In the genomic region with DNA sequence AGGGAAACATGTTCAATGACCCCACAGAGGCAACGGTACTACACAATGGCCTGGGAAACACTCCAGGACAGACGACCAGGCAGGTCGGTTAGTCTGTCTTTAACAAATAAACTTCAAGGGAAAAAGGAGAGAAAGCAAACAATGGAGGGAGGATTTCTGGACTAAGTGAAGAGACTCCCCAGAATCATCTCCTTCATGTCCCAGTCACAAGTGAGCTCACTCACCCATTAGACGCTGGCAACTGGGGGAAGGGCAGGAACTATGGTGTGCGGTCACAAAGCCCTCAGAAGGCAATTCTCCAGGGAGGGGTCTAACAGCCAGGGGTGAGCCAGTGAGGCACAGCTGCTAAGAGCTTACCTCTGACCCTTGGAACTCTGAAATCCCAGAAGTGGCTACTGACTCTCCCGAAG, we compare ENCODE assay signal across 10 cellular contexts. TPM values are rescaled to one million over a fixed set of nuclear protein-coding genes. Genes with fewer than 3 reads are reported as not detected.
A peak's percentile ranks its signal among the peaks of the same experiment; 100 is the strongest.
DNase-seq lines count a peak whose midpoint lies in the region; ATAC-seq, FAIRE-seq and TF ChIP-seq lines count a peak whose summit lies in the region.
"Had no signal": no experiment of that assay in that cellular context is flagged by ENCODE, and none has a peak within 500 bp of the region (broad histone marks: within the 10 kb centered on the region; RNA-seq: fewer than 3 reads in every experiment).

No MANE protein-coding gene starts in this region.

- peak overlapping the region; percentile 61 for H3K27ac ChIP-seq in GM12878 (ENCODE audit: control insufficient read depth, insufficient read depth)
- H3K27ac ChIP-seq in ascending aorta, result no peak overlapping the region

- ATAC-seq in HG02642 (IDR thresholded peaks at IDR 0.05; ENCODE audit: poor library complexity, unreplicated experiment) (peak; percentile 48), GM12878 (peak; percentile 89), esophagus mucosa (no peak)
- ATAC-seq in naive thymus-derived CD8-positive, alpha-beta T cell, result no peak
- ATAC-seq: stimulated activated effector memory CD8-positive, alpha-beta T cell treated with anti-CD3 and anti-CD28 coated beads, Interleukin-12 subunit alpha, Interleukin-12 subunit beta, amount 100 ng/mL, for 72 hours had no signal

- H3K4me3 ChIP-seq in GM12865 (ENCODE audit: low read depth, low read length) (no peak overlapping the region), GM12878 (0 out of 2 replicates have a peak overlapping the region, but pooled peaks have one; percentile 12), ascending aorta (no peak overlapping the region)

- no peak for TF ChIP-seq CTCF in GM12865 (IDR thresholded peaks at IDR 0.05; ENCODE audit: insufficient read depth, low read depth, low read length, missing control alignments)
- no peak for TF ChIP-seq CTCF in GM12878 (IDR thresholded peaks at IDR 0.05 in 2 of 3, conservative IDR thresholded peaks at IDR 0.05 in 1 of 3; ENCODE audit: control insufficient read depth in 2 of 3, extremely low read depth in 1 of 3, insufficient read depth in 1 of 3, low read depth in 3 of 3, low read length in 3 of 3)
- no peak for TF ChIP-seq CTCF in ascending aorta (IDR thresholded peaks at IDR 0.05)

- peak; percentile 72 for DNase-seq in GM12865 (ENCODE audit: low read depth)
- peak; percentile 71 for DNase-seq in GM12878 (ENCODE audit: low read depth, low spot score)
- DNase-seq in naive thymus-derived CD8-positive, alpha-beta T cell, result peak in 1 of 10 donors; percentile 23
- DNase-seq in OCI-M2 (lab: John Stamatoyannopoulos, UW; ENCODE audit: unreplicated experiment), result no peak
- no peak for DNase-seq in SKM-1 treated with dmso at 0.1 percent for 144 hours (lab: John Stamatoyannopoulos, UW; ENCODE audit: unreplicated experiment)
- no peak for DNase-seq in ascending aorta (ENCODE audit: low spot score in 2 of 2)
- DNase-seq: SIG-M5 had no signal

- TF ChIP-seq RAD21 in GM12878 (IDR thresholded peaks at IDR 0.05; ENCODE audit: insufficient read depth, low read depth, low read length), result no peak

- no peaks in the 10 kb centered on the region for H3K9me3 ChIP-seq in GM12878 (replicated peaks; ENCODE audit: control insufficient read depth, insufficient read depth, low read length)
- H3K9me3 ChIP-seq in ascending aorta, result no peaks in the 10 kb centered on the region

- TF ChIP-seq EP300 in GM12878 (IDR thresholded peaks at IDR 0.05; ENCODE audit: borderline replicate concordance in 1 of 2, control insufficient read depth in 1 of 2, low read depth in 2 of 2, low read length in 2 of 2), result no peak

- H2AFZ ChIP-seq in GM12878 (ENCODE audit: control insufficient read depth, low read depth, low read length), result no peak overlapping the region

- in situ Hi-C loops in GM12878 (cut with MboI), result no loop called here

- H3K36me3 ChIP-seq in GM12878 (ENCODE audit: control insufficient read depth in 2 of 2, insufficient read depth in 2 of 2, low read length in 1 of 2) (peaks cover 11 to 22% of the 10 kb centered on the region in 2 experiments), ascending aorta (peaks cover 0 to 18% of the 10 kb centered on the region in 2 donors)

- H3K4me1 ChIP-seq in GM12878 (ENCODE audit: control insufficient read depth, insufficient read depth, low read length) (peaks cover 44% of the 10 kb centered on the region), ascending aorta (peaks cover 0 to 6% of the 10 kb centered on the region in 2 donors)

- under 1% methylated on average over 6 of the region's 6 CpGs for WGBS in GM12878 (ENCODE audit: insufficient coverage, insufficient replicate concordance, low lambda C conversion rate, missing lambda C conversion rate)

- no peak for FAIRE-seq in GM12878 (lab: Jason Lieb, UNC)

- POLR2A ChIA-PET in GM12878 (lab: Charles Lee), result interaction anchor here (0.9 to 1.0 kb wide), 2 partner anchors 27 to 55 kb away, joined by 4 to 5 read pairs; no protein-coding TSS in a partner anchor
- POLR2A ChIA-PET in naive thymus-derived CD8-positive, alpha-beta T cell (lab: Charles Lee), result no interaction called here

- CTCF ChIA-PET in GM12878 (lab: Yijun Ruan, JAX), result interaction anchor here (0.7 to 1.3 kb wide), 2 partner anchors 27 to 54 kb away, joined by 3 to 5 read pairs; no protein-coding TSS in a partner anchor

- intact Hi-C loops in GM12878 (cut with micrococcal nuclease; ENCODE audit: unreplicated experiment) (no loop called here), ascending aorta (cut with DNase I) (no loop called here)

- H3K27ac Mint-ChIP-seq in naive thymus-derived CD8-positive, alpha-beta T cell, result peak overlapping the region in 9 of 10 donors; percentile 21 to 80 (median 75)

- H3K27me3 ChIP-seq in GM12878 (replicated peaks in 1 of 2; ENCODE audit: control insufficient read depth in 2 of 2, insufficient read depth in 2 of 2, low read length in 1 of 2) (no peaks in the 10 kb centered on the region), ascending aorta (no peaks in the 10 kb centered on the region)

- H3K9ac ChIP-seq in GM12878 (ENCODE audit: control insufficient read depth, insufficient read depth, low read length), result no peak overlapping the region

- BruUV-seq in GM12878 (replicated peaks; lab: Mats Ljungman, UMichigan), result no TSS peak

- peaks cover 17 to 43% (median 34%) of the 10 kb centered on the region in 4 donors for H3K4me1 Mint-ChIP-seq in naive thymus-derived CD8-positive, alpha-beta T cell

- SMC1A ChIA-PET in GM12878 (lab: Charles Lee; ENCODE audit: uncharacterized antibody, unreplicated experiment), result interaction anchor here (0.8 to 2.0 kb wide), 5 partner anchors 9 to 54 kb away, joined by 4 to 10 read pairs (median 6); no protein-coding TSS in a partner anchor

- no peak for TF ChIP-seq POLR2A in GM12878 (IDR thresholded peaks at IDR 0.05; ENCODE audit: low read depth, low read length)

- H3K36me3 Mint-ChIP-seq in naive thymus-derived CD8-positive, alpha-beta T cell, result peaks cover 0 to 83% (median 0%) of the 10 kb centered on the region in 3 donors

- peaks cover 70% of the 10 kb centered on the region for H3K79me2 ChIP-seq in GM12878 (ENCODE audit: control insufficient read depth, insufficient read depth, low read length)

- no peaks in the 10 kb centered on the region for H4K20me1 ChIP-seq in GM12878 (ENCODE audit: control insufficient read depth, insufficient read depth)

- no peaks in the 10 kb centered on the region for H3K27me3 Mint-ChIP-seq in naive thymus-derived CD8-positive, alpha-beta T cell

- H3K4me3 Mint-ChIP-seq in naive thymus-derived CD8-positive, alpha-beta T cell, result peak overlapping the region in 3 of 10 donors; percentile 1 to 24 (median 20)
- H3K4me3 Mint-ChIP-seq: stimulated activated effector memory CD8-positive, alpha-beta T cell treated with anti-CD3 and anti-CD28 coated beads, Interleukin-12 subunit alpha, Interleukin-12 subunit beta, amount 100 ng/mL, for 72 hours had no signal

- H3K9me3 Mint-ChIP-seq in naive thymus-derived CD8-positive, alpha-beta T cell, result no peaks in the 10 kb centered on the region
- H3K9me3 Mint-ChIP-seq: stimulated activated effector memory CD8-positive, alpha-beta T cell treated with anti-CD3 and anti-CD28 coated beads, Interleukin-12 subunit alpha, Interleukin-12 subunit beta, amount 100 ng/mL, for 72 hours had no signal

- peak overlapping the region; percentile 59 for H3K4me2 ChIP-seq in GM12878 (ENCODE audit: control insufficient read depth, insufficient read depth)

- RAD21 ChIA-PET in GM12878 (lab: Charles Lee; ENCODE audit: unreplicated experiment), result interaction anchor here (1.1 kb wide), 1 partner anchor 8 kb away, joined by 3 read pairs; no protein-coding TSS in a partner anchor

TF ChIP-seq in GM12878, 131 proteins besides CTCF, POLR2A, EP300 and RAD21 (continues in another document):
- no peak for TF ChIP-seq POLR2AphosphoS5 (IDR thresholded peaks at IDR 0.05; ENCODE audit: low read length)

RNA-seq across cellular contexts. Expression of gene NADK, which starts 55.7 kb away (rescaled TPM):
- total RNA-seq in GM12878 (2013; cell fraction: nucleolus; rRNA removed), result 113 and 124 TPM in 2 replicates
- total RNA-seq in GM12878 (2014; rRNA removed), result 46.5 and 49.1 TPM in 2 replicates
- total RNA-seq in GM12878 (2014; rRNA removed; fragmentation: Illumina TruSeq; extraction: Trizol), result 27.0 and 30.2 TPM in 2 replicates
- 78.7 and 93.2 TPM in 2 replicates for total RNA-seq in GM12878 (2021)
- 36.7 TPM for polyA plus RNA-seq in GM12878 (2011; ENCODE audit: low read depth)
- 48.7 and 62.6 TPM in 2 replicates for polyA plus RNA-seq in GM12878 (2011; rRNA removed)
- polyA plus RNA-seq in GM12878 (2011; cell fraction: cytosol; rRNA removed), result 72.7 and 78.2 TPM in 2 replicates
- 242 and 315 TPM in 2 replicates for polyA plus RNA-seq in GM12878 (2011; cell fraction: nucleus; rRNA removed)
- polyA plus RNA-seq in GM12878 (2012), result 42.3 and 46.1 TPM in 2 replicates
- polyA plus RNA-seq in GM12878 (2014; fragmentation: Illumina TruSeq; extraction: Trizol), result 10.6 and 32.9 TPM in 2 replicates
- 1 to 10 TPM; 1.1 to 3.6 TPM for polyA plus RNA-seq in GM12878 (2014; fragmentation: Nextera tagmentation; extraction: Ambion mirVana)
- 70.8 and 75.2 TPM in 2 replicates for polyA plus RNA-seq in GM12878 (2014; rRNA removed)
- polyA plus RNA-seq in GM12878 (2016; fragmentation: Nextera tagmentation; extraction: Ambion mirVana), result 10 to 100 TPM; 44.6 to 60.6 TPM
- 21.1 and 51.6 TPM in 2 replicates for polyA minus RNA-seq in GM12878 (2011; rRNA and poly(A)+ RNA removed)
- 29.9 and 30.3 TPM in 2 replicates for polyA minus RNA-seq in GM12878 (2011; cell fraction: cytosol; rRNA and poly(A)+ RNA removed)
- 39.2 and 54.4 TPM in 2 replicates for polyA minus RNA-seq in GM12878 (2011; cell fraction: nucleus; rRNA and poly(A)+ RNA removed)
- 10 to 100 TPM; 47.3 to 53.9 TPM for total RNA-seq in naive thymus-derived CD8-positive, alpha-beta T cell
- 10 to 100 TPM; 18.3 to 25.4 (median 19.7) TPM for polyA plus RNA-seq in naive thymus-derived CD8-positive, alpha-beta T cell
- 104 TPM for total RNA-seq in ascending aorta
- 31.8 TPM for total RNA-seq in esophagus mucosa

RNA-seq across cellular contexts. Expression of gene GNB1, which starts 57.0 kb away (rescaled TPM):
- 193 and 204 TPM in 2 replicates for total RNA-seq in GM12878 (2013; cell fraction: nucleolus; rRNA removed)
- 64.8 and 68.2 TPM in 2 replicates for total RNA-seq in GM12878 (2014; rRNA removed)
- total RNA-seq in GM12878 (2014; rRNA removed; fragmentation: Illumina TruSeq; extraction: Trizol), result 120 and 126 TPM in 2 replicates
- 324 and 335 TPM in 2 replicates for total RNA-seq in GM12878 (2021)
- 145 TPM for polyA plus RNA-seq in GM12878 (2011; ENCODE audit: low read depth)
- 223 and 374 TPM in 2 replicates for polyA plus RNA-seq in GM12878 (2011; rRNA removed)
- polyA plus RNA-seq in GM12878 (2011; cell fraction: cytosol; rRNA removed), result 336 and 348 TPM in 2 replicates
- 165 and 201 TPM in 2 replicates for polyA plus RNA-seq in GM12878 (2011; cell fraction: nucleus; rRNA removed)
- 179 and 196 TPM in 2 replicates for polyA plus RNA-seq in GM12878 (2012)
- polyA plus RNA-seq in GM12878 (2014; fragmentation: Illumina TruSeq; extraction: Trizol), result 203 and 392 TPM in 2 replicates
- polyA plus RNA-seq in GM12878 (2014; fragmentation: Nextera tagmentation; extraction: Ambion mirVana), result 10 to 100 TPM; 41.0 to 53.7 TPM
- polyA plus RNA-seq in GM12878 (2014; rRNA removed), result 199 and 201 TPM in 2 replicates
- 10 to 100 TPM; 23.0 to 49.1 TPM for polyA plus RNA-seq in GM12878 (2016; fragmentation: Nextera tagmentation; extraction: Ambion mirVana)
- polyA minus RNA-seq in GM12878 (2011; rRNA and poly(A)+ RNA removed), result 448 and 491 TPM in 2 replicates
- polyA minus RNA-seq in GM12878 (2011; cell fraction: cytosol; rRNA and poly(A)+ RNA removed), result 134 and 143 TPM in 2 replicates
- 45.1 and 81.2 TPM in 2 replicates for polyA minus RNA-seq in GM12878 (2011; cell fraction: nucleus; rRNA and poly(A)+ RNA removed)
- 100 to 1,000 TPM; 231 to 232 TPM for total RNA-seq in naive thymus-derived CD8-positive, alpha-beta T cell
- 100 to 1,000 TPM in 2 of 3 donors, 10 to 100 TPM in 1; 45.9 to 107 (median 105) TPM for polyA plus RNA-seq in naive thymus-derived CD8-positive, alpha-beta T cell
- 170 TPM for total RNA-seq in ascending aorta
- total RNA-seq in esophagus mucosa, result 148 TPM

Comparison
In these comparisons a context has a peak if more than half of its experiments do, and no peak if none do; other contexts are left out.
1. DNase-seq: peak in GM12865 (single experiment) and GM12878 (single experiment); none in OCI-M2 (single experiment), SKM-1 treated with dmso at 0.1 percent for 144 hours (single experiment) and ascending aorta (0 of 2).
2. ATAC-seq: peak in HG02642 (single experiment) and GM12878 (single experiment); none in naive thymus-derived CD8-positive, alpha-beta T cell (0 of 2) and esophagus mucosa (single experiment).